ENCODE assay signal across 20 cellular contexts in the genomic region with DNA sequence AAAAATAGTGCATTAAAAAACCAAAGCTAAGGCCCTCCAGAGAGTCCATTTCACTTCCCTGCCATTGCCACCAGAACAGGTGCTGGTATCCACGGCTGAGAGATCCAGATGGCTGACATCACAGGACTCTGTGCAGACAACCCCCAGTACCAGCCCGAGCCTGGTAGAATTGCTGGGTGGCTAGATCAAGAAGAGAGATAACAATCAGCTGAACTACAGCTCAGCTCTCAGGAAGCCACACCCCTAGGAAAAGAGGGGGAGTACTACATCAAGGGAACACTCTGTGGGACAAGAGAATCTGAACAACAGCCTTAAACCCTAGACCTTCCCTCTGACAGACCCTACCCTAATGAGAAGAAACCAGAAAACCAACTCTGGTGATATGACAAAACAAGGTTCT.
DNase-seq lines count a peak whose midpoint lies in the region; TF ChIP-seq lines count a peak whose summit lies in the region.
"Had no signal": no experiment of that assay in that cellular context is flagged by ENCODE, and none has a peak within 500 bp of the region (broad histone marks: within the 10 kb centered on the region; RNA-seq: fewer than 3 reads in every experiment).

No MANE protein-coding gene starts in this region.

- H2AFZ ChIP-seq in hepatocyte (no peak overlapping the region), neuronal stem cell (ENCODE audit: low read length) (no peak overlapping the region)

- H2BK12ac ChIP-seq in neuronal stem cell (ENCODE audit: low read length) = no peak overlapping the region

- H3K27ac ChIP-seq in hepatocyte (no peak overlapping the region), neuronal stem cell (replicated peaks; ENCODE audit: low read length) (no peak overlapping the region), A673 (ENCODE audit: low read depth, low read length, poor library complexity, severe bottlenecking) (no peak overlapping the region)
- H3K27ac ChIP-seq: colonic mucosa, psoas muscle, SK-N-MC had no signal

- no peak overlapping the region for H3K4ac ChIP-seq in neuronal stem cell (ENCODE audit: low read length)

- H2BK120ac ChIP-seq in neuronal stem cell (ENCODE audit: low read depth, low read length) = no peak overlapping the region

- no peaks in the 10 kb centered on the region for H3K79me1 ChIP-seq in neuronal stem cell (ENCODE audit: low read depth, low read length)

- no peak overlapping the region for H3K23ac ChIP-seq in neuronal stem cell (ENCODE audit: low read depth, low read length, poor library complexity)

- H3K14ac ChIP-seq in neuronal stem cell (ENCODE audit: low read length) = no peak overlapping the region

- no peaks in the 10 kb centered on the region for H4K20me1 ChIP-seq in hepatocyte (ENCODE audit: insufficient read depth, poor library complexity, severe bottlenecking)

- H3K4me1 ChIP-seq in adipocyte (ENCODE audit: control insufficient read depth, insufficient read depth, low read length) = no peaks in the 10 kb centered on the region
- H3K4me1 ChIP-seq in hepatocyte (ENCODE audit: insufficient read depth) = no peaks in the 10 kb centered on the region
- no peaks in the 10 kb centered on the region for H3K4me1 ChIP-seq in neuronal stem cell (ENCODE audit: control insufficient read depth in 2 of 2, insufficient read depth in 1 of 2, low read depth in 1 of 2, low read length in 2 of 2)
- no peaks in the 10 kb centered on the region for H3K4me1 ChIP-seq in A673 (ENCODE audit: insufficient read depth, low read length, poor library complexity, severe bottlenecking)
- H3K4me1 ChIP-seq: colonic mucosa, psoas muscle had no signal

- H3K4me2 ChIP-seq in hepatocyte (no peak overlapping the region), neuronal stem cell (ENCODE audit: insufficient read depth, low read length, poor library complexity, severe bottlenecking) (no peak overlapping the region)

- H2BK5ac ChIP-seq in neuronal stem cell (ENCODE audit: low read length) = no peak overlapping the region

- TF ChIP-seq CTCF in hepatocyte (IDR thresholded peaks at IDR 0.05; ENCODE audit: poor library complexity) = no peak
- no peak for TF ChIP-seq CTCF in A673 (conservative IDR thresholded peaks at IDR 0.05; ENCODE audit: low read depth, low read length)

- H3K9ac ChIP-seq in adipocyte (ENCODE audit: low read length) (no peak overlapping the region), neuronal stem cell (ENCODE audit: low read depth, low read length, poor library complexity) (no peak overlapping the region)

- WGBS in hepatocyte (ENCODE audit: low lambda C conversion rate, missing lambda C conversion rate) = 32% methylated on average over 2 of the region's 2 CpGs
- WGBS in neuronal stem cell (ENCODE audit: extremely low coverage in 2 of 2, insufficient read length in 2 of 2, insufficient replicate concordance in 1 of 2), 2 donors = no CpG with 5 or more reads among the region's 2 CpGs

- H3K9me2 ChIP-seq in hepatocyte (replicated peaks; ENCODE audit: insufficient read depth) = no peaks in the 10 kb centered on the region

- H4K91ac ChIP-seq in neuronal stem cell (ENCODE audit: low read depth, low read length, poor library complexity) = no peak overlapping the region

- CTCF ChIA-PET in A673 (lab: Charles Lee) = no interaction called here

- H3K79me2 ChIP-seq in hepatocyte = no peaks in the 10 kb centered on the region

- H3K27me3 ChIP-seq in adipocyte (replicated peaks; ENCODE audit: control insufficient read depth, insufficient read depth, low read length) (no peaks in the 10 kb centered on the region), hepatocyte (no peaks in the 10 kb centered on the region), neuronal stem cell (ENCODE audit: control insufficient read depth in 3 of 3, insufficient read depth in 3 of 3, low read depth in 1 of 3, low read length in 3 of 3) (no peaks in the 10 kb centered on the region), A673 (replicated peaks; ENCODE audit: insufficient read depth, low read depth, low read length, poor library complexity) (peaks cover 6% of the 10 kb centered on the region)
- H3K27me3 ChIP-seq: colonic mucosa had no signal

- H3K4me3 ChIP-seq in Jurkat, Clone E6-1 (ENCODE audit: low read length) = no peak overlapping the region
- H3K4me3 ChIP-seq in adipocyte (ENCODE audit: low read length) (no peak overlapping the region), hepatocyte (no peak overlapping the region), neuronal stem cell (ENCODE audit: low read length in 2 of 2) (no peak overlapping the region), A673 (ENCODE audit: low read depth, low read length, poor library complexity, severe bottlenecking) (no peak overlapping the region)
- H3K4me3 ChIP-seq: colonic mucosa, psoas muscle, SK-N-MC had no signal

- DNase-seq in DMS 273 treated with DMSO at 0.1 percent for 48 hours (lab: John Stamatoyannopoulos, UW) (peak; percentile 38), adipocyte (ENCODE audit: low read depth) (peak; percentile 39), kidney tubule cell (ENCODE audit: low spot score) (peak; percentile 49), NCI-H510A treated with DMSO at 0.1 percent for 48 hours (lab: John Stamatoyannopoulos, UW) (no peak), hepatocyte (ENCODE audit: low spot score) (no peak), neuronal stem cell (ENCODE audit: low spot score) (no peak), A673 (ENCODE audit: low spot score) (no peak)
- DNase-seq in Jurkat, Clone E6-1 (ENCODE audit: low read depth, low spot score) = peak; percentile 15
- DNase-seq: activated CD8-positive, alpha-beta memory T cell treated with anti-CD3 and anti-CD28 coated beads for 24 hours; colonic mucosa; DMS53; hippocampal formation; midbrain; NCI-H1105; NCI-H2107; NCI-H526 treated with DMSO at 0.1 percent for 48 hours; psoas muscle; stimulated activated CD8-positive, alpha-beta memory T cell treated with anti-CD3 and anti-CD28 coated beads, Interleukin-4, amount 100 ng/mL, for 48 hours; T1000 had no signal

- H2AK5ac ChIP-seq in neuronal stem cell (ENCODE audit: low read depth, low read length) = no peak overlapping the region

- intact Hi-C loops in A673 (cut with micrococcal nuclease; ENCODE audit: unreplicated experiment) = no loop called here

- POLR2A ChIA-PET in A673 (lab: Charles Lee; ENCODE audit: low non-redundant PET) = no interaction called here

- H3K9me3 ChIP-seq in adipocyte (ENCODE audit: control insufficient read depth, low read length) = no peaks in the 10 kb centered on the region
- H3K9me3 ChIP-seq in hepatocyte (ENCODE audit: low read depth) = no peaks in the 10 kb centered on the region
- no peaks in the 10 kb centered on the region for H3K9me3 ChIP-seq in neuronal stem cell (replicated peaks in 1 of 2; ENCODE audit: control insufficient read depth in 2 of 2, insufficient read depth in 1 of 2, low read depth in 1 of 2, low read length in 2 of 2)
- H3K9me3 ChIP-seq in A673 (ENCODE audit: low read depth, low read length, poor library complexity, severe bottlenecking) = no peaks in the 10 kb centered on the region
- H3K9me3 ChIP-seq: colonic mucosa, psoas muscle had no signal

- H2BK15ac ChIP-seq in neuronal stem cell (ENCODE audit: low read length) = no peak overlapping the region

- no peak overlapping the region for H3K18ac ChIP-seq in neuronal stem cell (ENCODE audit: low read length)

- no TSS peak for BruUV-seq in A673 (replicated peaks; lab: Mats Ljungman, UMichigan)

- H3K36me3 ChIP-seq in adipocyte (ENCODE audit: control insufficient read depth, insufficient read depth, low read length, severe bottlenecking) (no peaks in the 10 kb centered on the region), hepatocyte (replicated peaks; ENCODE audit: insufficient read depth, low read depth) (no peaks in the 10 kb centered on the region), neuronal stem cell (replicated peaks in 1 of 2; ENCODE audit: control insufficient read depth in 2 of 2, insufficient read depth in 2 of 2, low read length in 2 of 2) (no peaks in the 10 kb centered on the region), A673 (ENCODE audit: insufficient read depth, low read length, poor library complexity, severe bottlenecking) (no peaks in the 10 kb centered on the region)
- H3K36me3 ChIP-seq: colonic mucosa had no signal

- H4K8ac ChIP-seq in neuronal stem cell (ENCODE audit: low read depth, low read length) = no peak overlapping the region

Comparison
In these comparisons a context has a peak if more than half of its experiments do, and no peak if none do; other contexts are left out.
1. DNase-seq: peak in DMS 273 treated with DMSO at 0.1 percent for 48 hours (single experiment), Jurkat, Clone E6-1 (single experiment), adipocyte (single experiment) and kidney tubule cell (single experiment); none in NCI-H510A treated with DMSO at 0.1 percent for 48 hours (single experiment), hepatocyte (single experiment), neuronal stem cell (single experiment) and A673 (single experiment).